11 cellular contexts compared by ENCODE assay signal in the genomic region with DNA sequence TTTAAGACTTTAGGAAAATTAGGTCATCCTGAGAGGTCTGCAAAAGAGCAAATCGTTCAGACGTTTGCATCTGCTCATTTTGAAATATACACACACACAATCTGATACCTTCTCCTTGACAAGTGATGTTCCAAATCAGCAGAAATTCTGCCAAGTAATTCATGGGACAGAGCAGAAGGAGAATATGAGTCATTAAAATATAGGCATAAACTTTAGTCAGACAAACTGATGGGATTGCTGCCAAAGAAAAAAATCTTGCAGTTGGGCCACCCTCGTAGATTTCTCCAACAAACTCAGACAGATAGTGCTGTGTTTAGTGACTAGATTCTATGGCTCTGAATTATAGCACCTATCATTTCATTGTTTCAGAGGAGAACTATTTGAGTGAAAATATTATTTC.
DNase-seq lines count a peak whose midpoint lies in the region; ATAC-seq, FAIRE-seq and TF ChIP-seq lines count a peak whose summit lies in the region.
"Had no signal": no experiment of that assay in that cellular context is flagged by ENCODE, and none has a peak within 500 bp of the region (broad histone marks: within the 10 kb centered on the region; RNA-seq: fewer than 3 reads in every experiment).

No MANE protein-coding gene starts in this region.

- no peak overlapping the region for H3K27ac ChIP-seq in mesenchymal stem cell (ENCODE audit: low read length, poor library complexity, severe bottlenecking)
- H3K27ac ChIP-seq in heart right ventricle: no peak overlapping the region
- H3K27ac ChIP-seq: KMS-11, lower lobe of right lung had no signal

- no peak overlapping the region for H3K18ac ChIP-seq in mesenchymal stem cell (ENCODE audit: low read depth in 1 of 2, low read length in 2 of 2)

- no peak overlapping the region for H3K4me2 ChIP-seq in mesenchymal stem cell (ENCODE audit: low read length, poor library complexity, severe bottlenecking)
- H3K4me2 ChIP-seq: KMS-11 had no signal

- no peaks in the 10 kb centered on the region for H3K9me3 ChIP-seq in mesenchymal stem cell (ENCODE audit: control insufficient read depth, low read length)
- H3K9me3 ChIP-seq in heart right ventricle: no peaks in the 10 kb centered on the region
- H3K9me3 ChIP-seq: lower lobe of right lung had no signal

- TF ChIP-seq CTCF in bronchial epithelial cell (IDR thresholded peaks at IDR 0.05; ENCODE audit: insufficient read depth, low read length, severe bottlenecking) (no peak), heart right ventricle (IDR thresholded peaks at IDR 0.05) (no peak)

- H2AK5ac ChIP-seq in mesenchymal stem cell (ENCODE audit: low read length, severe bottlenecking): no peak overlapping the region

- H2AFZ ChIP-seq in mesenchymal stem cell (ENCODE audit: low read depth, low read length): no peak overlapping the region

- DNase-seq in AG20443 (ENCODE audit: low spot score): peak; percentile 25
- DNase-seq in LoVo (ENCODE audit: low spot score): peak; percentile 77
- DNase-seq in bronchial epithelial cell (ENCODE audit: low read depth): peak; percentile 88
- peak; percentile 81 for DNase-seq in mesenchymal stem cell
- DNase-seq in iPS-NIHi7 (ENCODE audit: extremely low spot score): no peak
- no peak for DNase-seq in posterior cingulate gyrus
- DNase-seq in heart right ventricle: no peak
- DNase-seq: lower lobe of right lung, NCI-H524 had no signal

- H3K36me3 ChIP-seq in bronchial epithelial cell (ENCODE audit: control insufficient read depth, insufficient read depth, low read length): no peaks in the 10 kb centered on the region
- H3K36me3 ChIP-seq in mesenchymal stem cell (ENCODE audit: control insufficient read depth in 1 of 2, insufficient read depth in 2 of 2, low read depth in 1 of 2, low read length in 2 of 2): no peaks in the 10 kb centered on the region
- H3K36me3 ChIP-seq in heart right ventricle: no peaks in the 10 kb centered on the region
- H3K36me3 ChIP-seq: lower lobe of right lung had no signal

- H3K4ac ChIP-seq in mesenchymal stem cell (ENCODE audit: low read depth in 1 of 2, low read length in 2 of 2): no peak overlapping the region

- H4K8ac ChIP-seq in mesenchymal stem cell (ENCODE audit: low read length): no peak overlapping the region

- H3K79me1 ChIP-seq in mesenchymal stem cell (replicated peaks; ENCODE audit: low read length, poor library complexity, severe bottlenecking): no peaks in the 10 kb centered on the region

- ATAC-seq in GM18517 (IDR thresholded peaks at IDR 0.05; ENCODE audit: unreplicated experiment) (no peak), heart right ventricle (no peak)
- ATAC-seq: lower lobe of right lung had no signal

- no peak overlapping the region for H3K14ac ChIP-seq in mesenchymal stem cell (ENCODE audit: low read length in 2 of 2)

- H2BK15ac ChIP-seq in mesenchymal stem cell (ENCODE audit: low read depth, poor library complexity, severe bottlenecking): no peak overlapping the region

- H3K27me3 ChIP-seq in bronchial epithelial cell (ENCODE audit: control insufficient read depth, insufficient read depth, low read length): no peaks in the 10 kb centered on the region
- H3K27me3 ChIP-seq in mesenchymal stem cell (ENCODE audit: control insufficient read depth in 1 of 2, insufficient read depth in 1 of 2, low read length in 2 of 2): no peaks in the 10 kb centered on the region
- H3K27me3 ChIP-seq in heart right ventricle: no peaks in the 10 kb centered on the region

- no peak overlapping the region for H3K9ac ChIP-seq in mesenchymal stem cell (ENCODE audit: low read length)
- H3K9ac ChIP-seq: KMS-11 had no signal

- H3K4me1 ChIP-seq in mesenchymal stem cell (ENCODE audit: control insufficient read depth, insufficient read depth, low read depth, low read length): no peaks in the 10 kb centered on the region
- H3K4me1 ChIP-seq in heart right ventricle: no peaks in the 10 kb centered on the region
- H3K4me1 ChIP-seq: lower lobe of right lung had no signal

- FAIRE-seq in bronchial epithelial cell (lab: Jason Lieb, UNC): no peak

- H2BK5ac ChIP-seq in mesenchymal stem cell (ENCODE audit: low read depth, low read length, poor library complexity, severe bottlenecking): no peak overlapping the region

- no peak overlapping the region for H3K23ac ChIP-seq in mesenchymal stem cell (ENCODE audit: low read length in 2 of 2)

- H4K91ac ChIP-seq in mesenchymal stem cell (ENCODE audit: low read length): no peak overlapping the region

- H3K4me3 ChIP-seq in bronchial epithelial cell (ENCODE audit: low read depth, low read length) (no peak overlapping the region), mesenchymal stem cell (ENCODE audit: insufficient read depth in 1 of 2, low read depth in 1 of 2, low read length in 2 of 2) (no peak overlapping the region), heart right ventricle (no peak overlapping the region)
- H3K4me3 ChIP-seq: lower lobe of right lung had no signal

- intact Hi-C loops in posterior cingulate gyrus (cut with DNase I) (no loop called here), heart right ventricle (cut with DNase I) (no loop called here)

- H2BK12ac ChIP-seq in mesenchymal stem cell (ENCODE audit: low read length in 2 of 2): no peak overlapping the region

- WGBS in mesenchymal stem cell: 20% methylated on average over 1 of the region's 3 CpGs
- 28 to 49% methylated on average over 3 of the region's 3 CpGs for WGBS in heart right ventricle, 2 donors

- H2BK120ac ChIP-seq in mesenchymal stem cell (ENCODE audit: low read depth, low read length): no peak overlapping the region

Comparison
In these comparisons a context has a peak if more than half of its experiments do, and no peak if none do; other contexts are left out.
1. DNase-seq: peak in AG20443 (single experiment), LoVo (single experiment), bronchial epithelial cell (single experiment) and mesenchymal stem cell (single experiment); none in iPS-NIHi7 (single experiment), posterior cingulate gyrus (0 of 10) and heart right ventricle (0 of 2).